ENCODE assay signal across 1 cellular context in genomic region chr2:239094727-239095266, GRCh38.
TF ChIP-seq lines count a peak whose summit lies in the region.

No MANE protein-coding gene starts in this region.

TF ChIP-seq in WTC11, 78 proteins besides CTCF, POLR2A, EP300 and RAD21 (continued from another document):
- TF ChIP-seq, protein P1, sequence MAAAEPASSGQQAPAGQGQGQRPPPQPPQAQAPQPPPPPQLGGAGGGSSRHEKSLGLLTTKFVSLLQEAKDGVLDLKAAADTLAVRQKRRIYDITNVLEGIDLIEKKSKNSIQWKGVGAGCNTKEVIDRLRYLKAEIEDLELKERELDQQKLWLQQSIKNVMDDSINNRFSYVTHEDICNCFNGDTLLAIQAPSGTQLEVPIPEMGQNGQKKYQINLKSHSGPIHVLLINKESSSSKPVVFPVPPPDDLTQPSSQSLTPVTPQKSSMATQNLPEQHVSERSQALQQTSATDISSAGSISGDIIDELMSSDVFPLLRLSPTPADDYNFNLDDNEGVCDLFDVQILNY (CRISPR knock-in tag; IDR thresholded peaks at IDR 0.05) = no peak
- no peak for TF ChIP-seq ZNF425 (CRISPR knock-in tag; conservative IDR thresholded peaks at IDR 0.05)
